ENCODE assay signal across 12 cellular contexts in genomic region chr20:57047281-57048026, GRCh38.
DNase-seq lines count a peak whose midpoint lies in the region; ATAC-seq, FAIRE-seq and TF ChIP-seq lines count a peak whose summit lies in the region.
"Had no signal": no experiment of that assay in that cellular context is flagged by ENCODE, and none has a peak within 500 bp of the region (broad histone marks: within the 10 kb centered on the region; RNA-seq: fewer than 3 reads in every experiment).

No MANE protein-coding gene starts in this region.

- peak; percentile 82 for ATAC-seq in K562
- no peak for ATAC-seq in HG03280 (IDR thresholded peaks at IDR 0.05; ENCODE audit: unreplicated experiment)
- no peak for ATAC-seq in GM19452 (IDR thresholded peaks at IDR 0.05; ENCODE audit: unreplicated experiment)
- no peak for ATAC-seq in HG02798 (IDR thresholded peaks at IDR 0.05; ENCODE audit: poor library complexity, unreplicated experiment)

- no peak overlapping the region for H3K27ac Mint-ChIP-seq in neural progenitor cell
- H3K27ac Mint-ChIP-seq: memory B cell had no signal

- 0 out of 4 replicates have a peak, but pooled peaks of 1 of the 2 experiments have one; percentile 8 for TF ChIP-seq RAD21 in K562 (CRISPR knock-in tag; conservative IDR thresholded peaks at IDR 0.05 in 1 of 2, IDR thresholded peaks at IDR 0.05 in 1 of 2)

- in situ Hi-C loops in K562 (cut with MboI) = no loop called here

- TF ChIP-seq CTCF in K562 (IDR thresholded peaks at IDR 0.05 in 2 of 3, conservative IDR thresholded peaks at IDR 0.05 in 1 of 3; ENCODE audit: insufficient read depth in 2 of 3, low read depth in 1 of 3, low read length in 3 of 3) (peak; percentile 44 to 81 (median 45)), neural progenitor cell (IDR thresholded peaks at IDR 0.05) (peak; percentile 6)

- H4K20me1 ChIP-seq in Karpas-422 (ENCODE audit: insufficient read depth, low read depth, low read length) (no peaks in the 10 kb centered on the region), K562 (replicated peaks; ENCODE audit: control insufficient read depth, insufficient read depth, low read length) (0 out of 2 replicates have a peak, but pooled peaks cover 4% of the 10 kb centered on the region), neural progenitor cell (ENCODE audit: low read depth) (no peaks in the 10 kb centered on the region)

- H3K4me3 ChIP-seq in Karpas-422 (ENCODE audit: low read length) = no peak overlapping the region
- no peak overlapping the region for H3K4me3 ChIP-seq in K562
- no peak overlapping the region for H3K4me3 ChIP-seq in neural progenitor cell
- H3K4me3 ChIP-seq: right lobe of liver had no signal

- H3K27me3 Mint-ChIP-seq in neural progenitor cell (ENCODE audit: insufficient read depth, low read depth) = peaks cover 8% of the 10 kb centered on the region

- no peak overlapping the region for H3K4me3 Mint-ChIP-seq in neural progenitor cell
- H3K4me3 Mint-ChIP-seq: memory B cell had no signal

- intact Hi-C loops in K562 (cut with micrococcal nuclease) = loop anchor here (2.0 to 5.0 kb wide), 2 partner anchors 71 to 495 kb away; no protein-coding TSS in a partner anchor

- H3K9ac ChIP-seq in Karpas-422 (ENCODE audit: low read length) (no peak overlapping the region), K562 (ENCODE audit: insufficient read depth in 1 of 2, low read depth in 2 of 2, low read length in 2 of 2) (no peak overlapping the region), neural progenitor cell (no peak overlapping the region)

- DNase-seq in D341Med (ENCODE audit: low spot score) (peak; percentile 57), Karpas-422 (peak; percentile 50), K562 (ENCODE audit: extremely low read depth in 1 of 4, low spot score in 3 of 4) (peak in 3 of 4 experiments; percentile 14 to 30 (median 17)), neural progenitor cell (ENCODE audit: low spot score) (no peak)
- DNase-seq in stimulated activated CD4-positive, alpha-beta T cell treated with anti-CD3 and anti-CD28 coated beads, Interleukin-12 subunit alpha, Interleukin-12 subunit beta, amount 100 ng/mL, for 4 hours = no peak
- DNase-seq: NCI-H748 treated with DMSO at 0.1 percent for 48 hours, right lobe of liver had no signal

- CTCF ChIA-PET in K562 (lab: Yijun Ruan, JAX; ENCODE audit: low intra/inter-chr PET ratio) = interaction anchor here (0.6 to 1.2 kb wide), 2 partner anchors 497 to 1391 kb away, joined by 3 to 4 read pairs; no protein-coding TSS in a partner anchor

- H3K27ac ChIP-seq in Karpas-422 (ENCODE audit: low read length) (no peak overlapping the region), K562 (ENCODE audit: extremely low read depth, low read depth, low read length) (no peak overlapping the region), neural progenitor cell (no peak overlapping the region)
- H3K27ac ChIP-seq: right lobe of liver had no signal

- peaks cover 6% of the 10 kb centered on the region for H3K4me1 Mint-ChIP-seq in neural progenitor cell
- H3K4me1 Mint-ChIP-seq: memory B cell had no signal

- H3K9me1 ChIP-seq in K562 (ENCODE audit: control insufficient read depth, insufficient read depth, low read length) = no peaks in the 10 kb centered on the region

- no peaks in the 10 kb centered on the region for H3K27me3 ChIP-seq in Karpas-422 (ENCODE audit: low read length)
- H3K27me3 ChIP-seq in K562 (ENCODE audit: control insufficient read depth in 2 of 2, insufficient read depth in 2 of 2, low read length in 2 of 2) = peaks cover 0 to 41% of the 10 kb centered on the region in 2 experiments; a peak in 3 of 5 replicates
- H3K27me3 ChIP-seq in neural progenitor cell = no peaks in the 10 kb centered on the region
- H3K27me3 ChIP-seq: right lobe of liver had no signal

- no peaks in the 10 kb centered on the region for H3K36me3 ChIP-seq in Karpas-422 (ENCODE audit: insufficient read depth, low read length)
- H3K36me3 ChIP-seq in K562 (ENCODE audit: control insufficient read depth, insufficient read depth, low read length) = no peaks in the 10 kb centered on the region
- H3K36me3 ChIP-seq in neural progenitor cell = no peaks in the 10 kb centered on the region
- H3K36me3 ChIP-seq: right lobe of liver had no signal

- H3K79me2 ChIP-seq in Karpas-422 (ENCODE audit: low read length) = no peaks in the 10 kb centered on the region
- no peaks in the 10 kb centered on the region for H3K79me2 ChIP-seq in K562 (ENCODE audit: control insufficient read depth, insufficient read depth, low read length)
- H3K79me2 ChIP-seq in neural progenitor cell (ENCODE audit: low read depth) = no peaks in the 10 kb centered on the region

- no peaks in the 10 kb centered on the region for H3K9me3 ChIP-seq in Karpas-422 (ENCODE audit: low read length)
- no peaks in the 10 kb centered on the region for H3K9me3 ChIP-seq in K562 (replicated peaks; ENCODE audit: control insufficient read depth, insufficient read depth, low read depth, low read length)
- no peaks in the 10 kb centered on the region for H3K9me3 ChIP-seq in neural progenitor cell (ENCODE audit: low read depth)
- H3K9me3 ChIP-seq: right lobe of liver had no signal

- H3K4me1 ChIP-seq in Karpas-422 (ENCODE audit: low read length) = peaks cover 6% of the 10 kb centered on the region; the same call in 1 of the 2 replicates
- peaks cover 5% of the 10 kb centered on the region in 2 experiments; a peak in 4 of 5 replicates for H3K4me1 ChIP-seq in K562 (replicated peaks in 1 of 2; ENCODE audit: control insufficient read depth in 2 of 2, insufficient read depth in 2 of 2, low read length in 2 of 2)
- H3K4me1 ChIP-seq in neural progenitor cell = no peaks in the 10 kb centered on the region
- H3K4me1 ChIP-seq: right lobe of liver had no signal

- H3K9me2 ChIP-seq in Karpas-422 (replicated peaks; ENCODE audit: insufficient read depth, low read length) = no peaks in the 10 kb centered on the region

- no peaks in the 10 kb centered on the region for H3K36me3 Mint-ChIP-seq in neural progenitor cell
- H3K36me3 Mint-ChIP-seq: memory B cell had no signal

- WGBS in K562 (ENCODE audit: insufficient coverage, low coverage, missing lambda C conversion rate) = 7% methylated on average over 17 of the region's 20 CpGs

- no peaks in the 10 kb centered on the region for H3K9me3 Mint-ChIP-seq in neural progenitor cell
- H3K9me3 Mint-ChIP-seq: memory B cell had no signal

- TF ChIP-seq POLR2A in K562 (conservative IDR thresholded peaks at IDR 0.05) = no peak

- H2AFZ ChIP-seq in Karpas-422 (ENCODE audit: low read length) = no peak overlapping the region
- H2AFZ ChIP-seq in K562 (ENCODE audit: low read depth, low read length) = peak overlapping the region; percentile 33; the same call in 1 of the 2 replicates
- no peak overlapping the region for H2AFZ ChIP-seq in neural progenitor cell (replicated peaks)

- no peaks in the 10 kb centered on the region for H3F3A ChIP-seq in neural progenitor cell (ENCODE audit: low read depth)

- POLR2A ChIA-PET in K562 (lab: Yijun Ruan, JAX) = interaction anchor here (0.6 kb wide), 1 partner anchor 15 kb away, joined by 3 read pairs; no protein-coding TSS in a partner anchor

- FAIRE-seq in K562 (lab: Jason Lieb, UNC) = no peak
- FAIRE-seq: D721Med had no signal

- BruUV-seq in K562 (replicated peaks; lab: Mats Ljungman, UMichigan) = no TSS peak

- TF ChIP-seq EP300 in K562 (IDR thresholded peaks at IDR 0.05; ENCODE audit: low read length) = no peak

- no peak overlapping the region for H3K4me2 ChIP-seq in Karpas-422 (ENCODE audit: low read depth, low read length, poor library complexity, severe bottlenecking)
- peak overlapping the region; percentile 33; the same call in 1 of the 2 replicates for H3K4me2 ChIP-seq in K562 (ENCODE audit: insufficient read depth, low read length)
- H3K4me2 ChIP-seq in neural progenitor cell = no peak overlapping the region

TF ChIP-seq in K562, 482 proteins besides CTCF, POLR2A, EP300 and RAD21:
- peak; percentile 30; the same call in 1 of the 2 replicates for TF ChIP-seq ZNF316 (IDR thresholded peaks at IDR 0.05)
- TF ChIP-seq SRSF1 (IDR thresholded peaks at IDR 0.05; ENCODE audit: low read depth, low read length) = no peak
- peak; percentile 43; the same call in 1 of the 2 replicates for TF ChIP-seq NFIC (IDR thresholded peaks at IDR 0.05)

Comparison
In these comparisons a context has a peak if more than half of its experiments do, and no peak if none do; other contexts are left out.
1. DNase-seq: peak in D341Med (single experiment), Karpas-422 (single experiment) and K562 (3 of 4); none in neural progenitor cell (single experiment) and stimulated activated CD4-positive, alpha-beta T cell treated with anti-CD3 and anti-CD28 coated beads, Interleukin-12 subunit alpha, Interleukin-12 subunit beta, amount 100 ng/mL, for 4 hours (single experiment).